In genomic region chr4:8300832-8301231, GRCh38 we compare ENCODE assay signal across 30 cellular contexts. TPM values are rescaled to one million over a fixed set of nuclear protein-coding genes. Genes with fewer than 3 reads are reported as not detected.
"Had no signal": no experiment of that assay in that cellular context is flagged by ENCODE, and none has a peak within 500 bp of the region (broad histone marks: within the 10 kb centered on the region; RNA-seq: fewer than 3 reads in every experiment).

No MANE protein-coding gene starts in this region.

- DNase-seq: activated B cell treated with CpG ODN at 0.5 μM for 24 hours; activated CD4-positive, alpha-beta memory T cell treated with anti-CD3 and anti-CD28 coated beads, Interleukin-2, amount 10 ng/mL, durations not matched to agents 7 days and 5 days; activated CD4-positive, alpha-beta T cell treated with anti-CD3 and anti-CD28 coated beads for 4 hours; activated CD4-positive, alpha-beta T cell treated with anti-CD3 and anti-CD28 coated beads, Interleukin-2, amount 10 ng/mL, durations not matched to agents 7 days and 5 days; activated CD4-positive, alpha-beta T cell treated with anti-CD3 and anti-CD28 coated beads, Interleukin-2, amount 50 U/mL, for 48 hours; activated CD4-positive, CD25-positive, alpha-beta regulatory T cell treated with anti-CD3 and anti-CD28 coated beads, Interleukin-2, amount 50 U/mL, for 72 hours; activated CD8-positive, alpha-beta memory T cell treated with anti-CD3 and anti-CD28 coated beads for 24 hours; activated CD8-positive, alpha-beta memory T cell treated with anti-CD3 and anti-CD28 coated beads, Interleukin-2, amount 10 ng/mL, durations not matched to agents 7 days and 5 days; activated CD8-positive, alpha-beta memory T cell treated with anti-CD3 and anti-CD28 coated beads, Interleukin-2, amount 50 U/mL, for 48 hours; activated CD8-positive, alpha-beta T cell treated with anti-CD3 and anti-CD28 coated beads, Interleukin-2, amount 10 ng/mL, durations not matched to agents 7 days and 5 days; activated effector memory CD4-positive, alpha-beta T cell treated with Interleukin-2 at 50 U/mL for 16 hours; activated gamma-delta T cell; activated naive CD4-positive, alpha-beta T cell treated with anti-CD3 and anti-CD28 coated beads, Interleukin-2, amount 10 ng/mL, durations not matched to agents 7 days and 5 days; activated naive CD4-positive, alpha-beta T cell treated with Interleukin-2 at 50 U/mL for 16 hours; activated naive CD8-positive, alpha-beta T cell treated with anti-CD3 and anti-CD28 coated beads, Interleukin-2, amount 10 ng/mL, durations not matched to agents 7 days and 5 days; activated naive CD8-positive, alpha-beta T cell treated with anti-CD3 and anti-CD28 coated beads, Interleukin-2, amount 50 U/mL, for 24 hours; activated T-cell treated with anti-CD3 and anti-CD28 coated beads, Interleukin-2, amount 50 U/mL, for 24 hours; activated T-cell treated with anti-CD3 and anti-CD28 coated beads, Interleukin-2, amount 50 U/mL, for 48 hours; amygdala; anterior cingulate cortex; caudate nucleus; cerebellar nuclear complex; T-helper 1 cell; T-helper 2 cell; T-helper 9 cell had no signal

- H3K27me3 ChIP-seq: ascending aorta, cardiac muscle cell had no signal

- H3K9me3 ChIP-seq: ascending aorta had no signal

- H3K4me3 ChIP-seq: ascending aorta, cardiac muscle cell had no signal

- ATAC-seq: activated CD8-positive, alpha-beta memory T cell treated with anti-CD3 and anti-CD28 coated beads, Interleukin-2, amount 10 ng/mL, durations not matched to agents 7 days and 5 days; activated CD8-positive, alpha-beta T cell treated with anti-CD3 and anti-CD28 coated beads, Interleukin-2, amount 10 ng/mL, durations not matched to agents 7 days and 5 days; activated naive CD8-positive, alpha-beta T cell treated with anti-CD3 and anti-CD28 coated beads, Interleukin-2, amount 50 U/mL, for 24 hours had no signal

- H3K4me1 ChIP-seq: ascending aorta had no signal

- H3K36me3 ChIP-seq: cardiac muscle cell had no signal

- FAIRE-seq: bronchial epithelial cell, TTC549 had no signal

- H3K27ac ChIP-seq: ascending aorta, cardiac muscle cell, VCaP had no signal

RNA-seq across cellular contexts. Expression of gene HTRA3, which starts 31.3 kb away (rescaled TPM):
- total RNA-seq: activated B cell treated with CpG ODN at 0.5 μM for 24 hours; activated CD4-positive, alpha-beta memory T cell treated with anti-CD3 and anti-CD28 coated beads, Interleukin-2, amount 10 ng/mL, durations not matched to agents 7 days and 5 days; activated CD4-positive, alpha-beta T cell treated with anti-CD3 and anti-CD28 coated beads, Interleukin-2, amount 10 ng/mL, durations not matched to agents 7 days and 5 days; activated CD8-positive, alpha-beta memory T cell treated with anti-CD3 and anti-CD28 coated beads, Interleukin-2, amount 10 ng/mL, durations not matched to agents 7 days and 5 days; activated CD8-positive, alpha-beta T cell treated with anti-CD3 and anti-CD28 coated beads, Interleukin-2, amount 10 ng/mL, durations not matched to agents 7 days and 5 days; activated naive CD8-positive, alpha-beta T cell treated with anti-CD3 and anti-CD28 coated beads, Interleukin-2, amount 10 ng/mL, durations not matched to agents 7 days and 5 days had no signal
